ENCODE assay signal across 8 cellular contexts in the genomic region with DNA sequence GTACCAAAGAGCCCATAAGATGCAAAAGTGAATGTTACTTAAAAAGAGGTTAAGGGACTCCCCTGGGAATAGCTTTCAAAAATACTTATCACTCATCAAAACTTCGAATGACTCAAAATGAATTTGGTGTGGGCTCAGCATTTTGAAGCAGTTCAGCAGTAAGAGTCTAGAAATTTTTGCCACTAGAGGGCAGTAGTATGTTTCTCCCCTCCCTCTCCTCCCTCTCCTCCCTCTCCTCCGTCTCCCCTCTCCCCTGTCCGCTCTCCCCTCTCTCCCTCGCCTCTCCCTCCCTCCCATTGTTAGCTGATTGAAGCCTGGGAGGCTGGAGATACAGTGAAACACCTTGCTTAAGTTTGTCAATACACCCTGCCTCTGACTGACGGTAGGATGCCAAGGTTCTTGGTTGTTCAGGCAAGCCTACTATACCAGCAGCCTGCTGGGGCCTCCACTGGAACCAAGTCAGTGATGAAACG.
DNase-seq lines count a peak whose midpoint lies in the region; ATAC-seq and TF ChIP-seq lines count a peak whose summit lies in the region.

No MANE protein-coding gene starts in this region.

- H3K79me2 ChIP-seq in GM23248 (ENCODE audit: insufficient read depth), result no peaks in the 10 kb centered on the region

- no peaks in the 10 kb centered on the region for H3K9me3 Mint-ChIP-seq in activated naive CD8-positive, alpha-beta T cell treated with anti-CD3 and anti-CD28 coated beads, Interleukin-2, amount 10 ng/mL, durations not matched to agents 7 days and 5 days

- H3K4me2 ChIP-seq in GM23248 (ENCODE audit: unreplicated experiment), result peak overlapping the region; percentile 30

- 0 out of 2 replicates have a peak overlapping the region, but pooled peaks have one; percentile 42 for H2AFZ ChIP-seq in GM23248

- H3K36me3 ChIP-seq in GM06990 (ENCODE audit: control insufficient read depth, insufficient read depth, low read length) (no peaks in the 10 kb centered on the region), GM23248 (ENCODE audit: low read depth) (no peaks in the 10 kb centered on the region)

- no peaks in the 10 kb centered on the region; the same call in 1 of the 2 replicates for H3K27me3 ChIP-seq in GM06990 (replicated peaks; ENCODE audit: control insufficient read depth, insufficient read depth, low read length)
- no peaks in the 10 kb centered on the region for H3K27me3 ChIP-seq in GM23248 (replicated peaks; ENCODE audit: insufficient read depth)
- H3K27me3 ChIP-seq in right cardiac atrium (ENCODE audit: control insufficient read depth, insufficient read depth), result no peaks in the 10 kb centered on the region

- ATAC-seq in activated naive CD8-positive, alpha-beta T cell treated with anti-CD3 and anti-CD28 coated beads, Interleukin-2, amount 10 ng/mL, durations not matched to agents 7 days and 5 days (ENCODE audit: low read depth), result peak; percentile 81
- peak; percentile 89 to 91 for ATAC-seq in right cardiac atrium

- 8 to 10% methylated on average over 4 to 6 of the region's 6 CpGs for WGBS in GM23248 (ENCODE audit: low coverage in 1 of 2, low lambda C conversion rate in 2 of 2, missing lambda C conversion rate in 2 of 2), 2 experiments
- 8% methylated on average over 6 of the region's 6 CpGs for WGBS in right cardiac atrium

- no peak overlapping the region for H3K4me3 Mint-ChIP-seq in activated naive CD8-positive, alpha-beta T cell treated with anti-CD3 and anti-CD28 coated beads, Interleukin-2, amount 10 ng/mL, durations not matched to agents 7 days and 5 days

- no peak overlapping the region for H3K4me3 ChIP-seq in GM06990 (replicated peaks; ENCODE audit: low read depth, low read length)
- H3K4me3 ChIP-seq in GM23248, result 0 out of 2 replicates have a peak overlapping the region, but pooled peaks have one; percentile 34
- no peak overlapping the region for H3K4me3 ChIP-seq in right cardiac atrium (ENCODE audit: low read length)
- no peak overlapping the region for H3K4me3 ChIP-seq in skeletal muscle cell (ENCODE audit: low read depth, low read length)

- H3K4me1 ChIP-seq in GM23248 (ENCODE audit: insufficient read depth) (no peaks in the 10 kb centered on the region), right cardiac atrium (ENCODE audit: control insufficient read depth, insufficient read depth, low read length) (no peaks in the 10 kb centered on the region)

- H3K9me3 ChIP-seq in GM23248 (ENCODE audit: low read depth), result no peaks in the 10 kb centered on the region
- no peaks in the 10 kb centered on the region for H3K9me3 ChIP-seq in right cardiac atrium (ENCODE audit: control insufficient read depth, low read length)

- TF ChIP-seq CTCF in GM06990 (IDR thresholded peaks at IDR 0.05; ENCODE audit: insufficient read depth, low read length, poor library complexity, severe bottlenecking), result peak; percentile 70

- no peaks in the 10 kb centered on the region for H3K27me3 Mint-ChIP-seq in activated naive CD8-positive, alpha-beta T cell treated with anti-CD3 and anti-CD28 coated beads, Interleukin-2, amount 10 ng/mL, durations not matched to agents 7 days and 5 days

- no peak overlapping the region for H3K27ac ChIP-seq in GM23248
- no peak overlapping the region for H3K27ac ChIP-seq in right cardiac atrium (ENCODE audit: low read length)

- H3F3A ChIP-seq in GM23248 (ENCODE audit: insufficient read depth), result no peaks in the 10 kb centered on the region

- intact Hi-C loops in right cardiac atrium (cut with DNase I), result loop anchor here (2.0 to 10.0 kb wide), 5 partner anchors 70 to 222 kb away; a partner anchor contains a TSS

- in situ Hi-C loops in GM23248 (cut with MboI), result loop anchor here (10.0 kb wide), 1 partner anchor 350 kb away; no protein-coding TSS in a partner anchor

- POLR2A ChIA-PET in activated naive CD8-positive, alpha-beta T cell treated with anti-CD3 and anti-CD28 coated beads, Interleukin-2, amount 10 ng/mL, durations not matched to agents 7 days and 5 days (lab: Charles Lee), result interaction anchor here (1.4 kb wide), 1 partner anchor 139 kb away, joined by 5 read pairs; no protein-coding TSS in a partner anchor

- H4K20me1 ChIP-seq in GM23248 (ENCODE audit: insufficient read depth), result no peaks in the 10 kb centered on the region

- no peaks in the 10 kb centered on the region for H3K36me3 Mint-ChIP-seq in activated naive CD8-positive, alpha-beta T cell treated with anti-CD3 and anti-CD28 coated beads, Interleukin-2, amount 10 ng/mL, durations not matched to agents 7 days and 5 days

- peaks cover 10% of the 10 kb centered on the region for H3K4me1 Mint-ChIP-seq in activated naive CD8-positive, alpha-beta T cell treated with anti-CD3 and anti-CD28 coated beads, Interleukin-2, amount 10 ng/mL, durations not matched to agents 7 days and 5 days

- no peak overlapping the region for H3K9ac ChIP-seq in GM23248

- no peaks in the 10 kb centered on the region for H3K9me2 ChIP-seq in GM23248 (ENCODE audit: insufficient read depth)

- H3K27ac Mint-ChIP-seq in activated naive CD8-positive, alpha-beta T cell treated with anti-CD3 and anti-CD28 coated beads, Interleukin-2, amount 10 ng/mL, durations not matched to agents 7 days and 5 days, result no peak overlapping the region

- DNase-seq in GM06990 (ENCODE audit: extremely low read depth, insufficient read length) (peak; percentile 46), GM23248 (peak; percentile 87), Kasumi-1 (lab: John Stamatoyannopoulos, UW) (peak; percentile 74 to 83), RPMI7951 (ENCODE audit: low read depth) (peak; percentile 55), right cardiac atrium (no peak), skeletal muscle cell (ENCODE audit: low read depth) (peak; percentile 30), NCI-H1048 (lab: John Stamatoyannopoulos, UW) (no peak)
- DNase-seq in activated naive CD8-positive, alpha-beta T cell treated with anti-CD3 and anti-CD28 coated beads, Interleukin-2, amount 10 ng/mL, durations not matched to agents 7 days and 5 days, result peak; percentile 54

Comparison
In these comparisons a context has a peak if more than half of its experiments do, and no peak if none do; other contexts are left out.
1. DNase-seq: peak in GM06990 (single experiment), GM23248 (single experiment), Kasumi-1 (2 of 2), RPMI7951 (single experiment), activated naive CD8-positive, alpha-beta T cell treated with anti-CD3 and anti-CD28 coated beads, Interleukin-2, amount 10 ng/mL, durations not matched to agents 7 days and 5 days (single experiment) and skeletal muscle cell (single experiment); none in right cardiac atrium (0 of 3) and NCI-H1048 (single experiment).